17 cellular contexts compared by ENCODE assay signal in the genomic region with DNA sequence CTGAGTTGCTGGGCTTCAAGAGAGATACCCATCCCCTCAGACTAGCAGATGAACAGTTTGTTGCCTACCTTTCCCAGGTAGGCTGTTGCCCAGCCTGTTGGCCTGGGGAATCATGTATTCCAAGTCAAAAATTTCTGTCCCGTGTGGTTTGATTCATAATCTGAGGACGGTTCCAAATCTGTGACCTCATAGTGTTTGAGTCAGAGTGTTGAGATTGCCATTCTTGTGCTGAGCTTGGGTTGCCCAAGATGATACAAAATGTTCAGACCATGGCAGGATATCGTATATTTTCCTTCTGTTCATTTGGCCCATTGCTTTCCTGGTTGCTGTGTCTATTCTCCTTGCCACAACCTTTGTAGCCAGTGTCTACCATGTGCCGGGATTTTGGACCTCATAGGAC.
"Had no signal": no experiment of that assay in that cellular context is flagged by ENCODE, and none has a peak within 500 bp of the region (broad histone marks: within the 10 kb centered on the region; RNA-seq: fewer than 3 reads in every experiment).

No MANE protein-coding gene starts in this region.

- H3K4me3 Mint-ChIP-seq: activated naive CD8-positive, alpha-beta T cell treated with anti-CD3 and anti-CD28 coated beads, Interleukin-2, amount 50 U/mL, for 24 hours; activated T-helper 1 cell treated with anti-CD3 and anti-CD28 coated beads, Interleukin-12 subunit alpha, Interleukin-12 subunit beta, Interleukin-2, Interleukin-4 antibody, amounts not matched to agents 30 ng/mL and 10 ng/mL and 1 ng/mL, durations not matched to agents 14 hours and 24 hours and 36 hours; memory B cell; natural killer cell treated with Interleukin-12 subunit alpha and Interleukin-12 subunit beta and Interleukin-15 and Interleukin-18, amount 100 ng/mL, for 72 hours; stimulated activated effector memory CD8-positive, alpha-beta T cell treated with anti-CD3 and anti-CD28 coated beads, Interleukin-12 subunit alpha, Interleukin-12 subunit beta, amount 100 ng/mL, for 72 hours; T-cell had no signal

- H3K4me1 Mint-ChIP-seq: activated naive CD8-positive, alpha-beta T cell treated with anti-CD3 and anti-CD28 coated beads, Interleukin-2, amount 50 U/mL, for 24 hours; memory B cell; stimulated activated effector memory CD8-positive, alpha-beta T cell treated with anti-CD3 and anti-CD28 coated beads, Interleukin-12 subunit alpha, Interleukin-12 subunit beta, amount 100 ng/mL, for 72 hours; T-cell had no signal

- DNase-seq: activated naive CD4-positive, alpha-beta T cell; activated naive CD8-positive, alpha-beta T cell treated with anti-CD3 and anti-CD28 coated beads, Interleukin-2, amount 50 U/mL, for 24 hours; erythroblast; islet precursor cell; occipital lobe; SK-N-SH; stimulated activated CD4-positive, alpha-beta T cell treated with anti-CD3 and anti-CD28 coated beads, Interleukin-12 subunit alpha, Interleukin-12 subunit beta, amount 100 ng/mL, for 4 hours; stimulated activated CD4-positive, alpha-beta T cell treated with anti-CD3 and anti-CD28 coated beads, Interleukin-2, amount 100 ng/mL, for 24 hours; T-cell; T-helper 9 cell; thyroid gland had no signal

- H3K27me3 Mint-ChIP-seq: activated naive CD8-positive, alpha-beta T cell treated with anti-CD3 and anti-CD28 coated beads, Interleukin-2, amount 50 U/mL, for 24 hours; memory B cell; natural killer cell treated with Interleukin-12 subunit alpha and Interleukin-12 subunit beta and Interleukin-15 and Interleukin-18, amount 100 ng/mL, for 72 hours; T-cell had no signal

- H3K4me3 ChIP-seq: cardiac muscle cell, thyroid gland had no signal

- H3K9me3 Mint-ChIP-seq: activated naive CD8-positive, alpha-beta T cell treated with anti-CD3 and anti-CD28 coated beads, Interleukin-2, amount 50 U/mL, for 24 hours; activated T-helper 1 cell treated with anti-CD3 and anti-CD28 coated beads, Interleukin-12 subunit alpha, Interleukin-12 subunit beta, Interleukin-2, Interleukin-4 antibody, amounts not matched to agents 30 ng/mL and 10 ng/mL and 1 ng/mL, durations not matched to agents 14 hours and 24 hours and 36 hours; memory B cell; natural killer cell treated with Interleukin-12 subunit alpha and Interleukin-12 subunit beta and Interleukin-15 and Interleukin-18, amount 100 ng/mL, for 72 hours; stimulated activated effector memory CD8-positive, alpha-beta T cell treated with anti-CD3 and anti-CD28 coated beads, Interleukin-12 subunit alpha, Interleukin-12 subunit beta, amount 100 ng/mL, for 72 hours; T-cell had no signal

- ATAC-seq: activated CD4-positive, CD25-positive, alpha-beta regulatory T cell treated with anti-CD3 and anti-CD28 coated beads, Interleukin-2, amount 50 U/mL, for 24 hours; activated naive CD8-positive, alpha-beta T cell treated with anti-CD3 and anti-CD28 coated beads, Interleukin-2, amount 50 U/mL, for 24 hours; natural killer cell treated with Interleukin-12 subunit alpha and Interleukin-12 subunit beta and Interleukin-15 and Interleukin-18, amount 100 ng/mL, for 72 hours; stimulated activated effector memory CD8-positive, alpha-beta T cell treated with anti-CD3 and anti-CD28 coated beads, Interleukin-12 subunit alpha, Interleukin-12 subunit beta, amount 100 ng/mL, for 72 hours; T-cell had no signal

- H3K27ac Mint-ChIP-seq: activated naive CD8-positive, alpha-beta T cell treated with anti-CD3 and anti-CD28 coated beads, Interleukin-2, amount 50 U/mL, for 24 hours; activated T-helper 1 cell treated with anti-CD3 and anti-CD28 coated beads, Interleukin-12 subunit alpha, Interleukin-12 subunit beta, Interleukin-2, Interleukin-4 antibody, amounts not matched to agents 30 ng/mL and 10 ng/mL and 1 ng/mL, durations not matched to agents 14 hours and 24 hours and 36 hours; memory B cell; natural killer cell treated with Interleukin-12 subunit alpha and Interleukin-12 subunit beta and Interleukin-15 and Interleukin-18, amount 100 ng/mL, for 72 hours; stimulated activated effector memory CD8-positive, alpha-beta T cell treated with anti-CD3 and anti-CD28 coated beads, Interleukin-12 subunit alpha, Interleukin-12 subunit beta, amount 100 ng/mL, for 72 hours; T-cell had no signal

- H3K36me3 Mint-ChIP-seq: natural killer cell treated with Interleukin-12 subunit alpha and Interleukin-12 subunit beta and Interleukin-15 and Interleukin-18, amount 100 ng/mL, for 72 hours; stimulated activated effector memory CD8-positive, alpha-beta T cell treated with anti-CD3 and anti-CD28 coated beads, Interleukin-12 subunit alpha, Interleukin-12 subunit beta, amount 100 ng/mL, for 72 hours had no signal
